In genomic region chr6:104483225-104483834, GRCh38 we compare ENCODE assay signal across 1 cellular context.
TF ChIP-seq lines count a peak whose summit lies in the region.

No MANE protein-coding gene starts in this region.

TF ChIP-seq in H1, 55 proteins besides CTCF, POLR2A, EP300 and RAD21 (continued from another document):
- TF ChIP-seq RBBP5 (IDR thresholded peaks at IDR 0.05; ENCODE audit: borderline replicate concordance, low read depth, low read length) (no peak), KDM4A (IDR thresholded peaks at IDR 0.05; ENCODE audit: low read depth, low read length, severe bottlenecking) (no peak), NANOG (IDR thresholded peaks at IDR 0.05; ENCODE audit: insufficient read depth, low read depth, low read length, poor library complexity, severe bottlenecking) (no peak)
